In the genomic region with DNA sequence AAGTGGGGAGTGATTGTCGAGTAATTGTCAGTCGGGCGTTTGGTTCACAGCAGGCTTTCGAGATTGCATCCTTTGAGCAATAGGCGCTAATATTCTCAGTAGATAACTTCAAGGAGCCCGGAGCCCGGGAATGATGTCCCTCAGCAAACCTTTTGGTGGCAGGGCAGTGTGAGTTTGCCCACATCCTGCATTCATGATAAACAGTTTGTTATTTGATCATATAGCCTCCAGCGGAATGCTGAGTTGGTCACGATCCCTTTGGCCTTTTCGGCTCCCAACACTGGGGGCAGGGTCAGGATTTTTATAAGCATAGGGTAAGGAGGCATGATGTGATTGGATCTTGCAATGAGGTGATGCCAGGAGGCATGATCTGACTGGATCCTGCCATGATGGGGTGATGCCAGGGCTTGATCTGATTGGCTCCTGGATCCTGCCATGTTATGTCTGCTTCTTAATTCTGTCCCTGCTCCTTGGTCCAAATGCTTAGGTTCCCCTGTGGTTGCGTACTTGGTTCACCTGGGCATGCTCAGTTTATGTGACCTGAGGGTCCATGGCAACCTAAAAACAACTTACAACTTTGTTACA, we compare ENCODE assay signal across 18 cellular contexts. TPM values are rescaled to one million over a fixed set of nuclear protein-coding genes. Genes with fewer than 3 reads are reported as not detected.
DNase-seq lines count a peak whose midpoint lies in the region; TF ChIP-seq lines count a peak whose summit lies in the region.
"Had no signal": no experiment of that assay in that cellular context is flagged by ENCODE, and none has a peak within 500 bp of the region (broad histone marks: within the 10 kb centered on the region; RNA-seq: fewer than 3 reads in every experiment).

No MANE protein-coding gene starts in this region.

- no peaks in the 10 kb centered on the region for H3K79me2 ChIP-seq in mammary epithelial cell (ENCODE audit: insufficient read depth, low read length)

- BruUV-seq in mammary epithelial cell (replicated peaks; lab: Mats Ljungman, UMichigan), result no TSS peak

- in situ Hi-C loops in mammary epithelial cell (cut with MboI; ENCODE audit: low sequenced_read_pairs in 2 of 2), result loop anchor here in 1 of 2 donors (25.0 kb wide), 1 partner anchor 187 kb away; no protein-coding TSS in a partner anchor

- H4K20me1 ChIP-seq in mammary epithelial cell (ENCODE audit: insufficient read depth, low read length), result no peaks in the 10 kb centered on the region

- H3K36me3 ChIP-seq in SJCRH30, result no peaks in the 10 kb centered on the region
- H3K36me3 ChIP-seq in mammary epithelial cell (ENCODE audit: insufficient read depth, low read length), result no peaks in the 10 kb centered on the region

- H3K27ac ChIP-seq in SJCRH30 (no peak overlapping the region), mammary epithelial cell (ENCODE audit: insufficient read depth, low read depth, low read length) (no peak overlapping the region)
- H3K27ac ChIP-seq: C4-2B, HL-60 had no signal

- peaks cover 5% of the 10 kb centered on the region for H3K27me3 Mint-ChIP-seq in glutamatergic neuron (ENCODE audit: unreplicated experiment)

- H3K4me2 ChIP-seq in mammary epithelial cell (ENCODE audit: insufficient read depth, low read depth, low read length), result no peak overlapping the region

- intact Hi-C loops in mammary epithelial cell (cut with micrococcal nuclease), result no loop called here

- CTCF ChIA-PET in mammary epithelial cell (lab: Charles Lee; ENCODE audit: low non-redundant PET), result no interaction called here

- H3K4me1 ChIP-seq in SJCRH30, result no peaks in the 10 kb centered on the region
- no peaks in the 10 kb centered on the region for H3K4me1 ChIP-seq in mammary epithelial cell (ENCODE audit: insufficient read depth, low read length)

- peaks cover 1% of the 10 kb centered on the region for H3K9me3 Mint-ChIP-seq in glutamatergic neuron (ENCODE audit: unreplicated experiment)

- WGBS in mammary epithelial cell (ENCODE audit: low coverage, missing lambda C conversion rate), result 91% methylated on average over 11 of the region's 11 CpGs

- no peak overlapping the region for H2AFZ ChIP-seq in mammary epithelial cell (ENCODE audit: low read depth, low read length)

- no peaks in the 10 kb centered on the region for H3K9me3 ChIP-seq in SJCRH30 (replicated peaks)
- no peaks in the 10 kb centered on the region for H3K9me3 ChIP-seq in mammary epithelial cell (replicated peaks; ENCODE audit: insufficient read depth, low read length)

- no peak overlapping the region for H3K9ac ChIP-seq in mammary epithelial cell (ENCODE audit: insufficient read depth, low read length)

- DNase-seq in Daoy (ENCODE audit: low read depth) (peak; percentile 18), HT1080 (ENCODE audit: low read depth) (peak; percentile 50), SJCRH30 (peak; percentile 24 to 35), glutamatergic neuron (no peak), mammary epithelial cell (no peak), occipital lobe (lab: John Stamatoyannopoulos, UW) (no peak), superior temporal gyrus (ENCODE audit: extremely low spot score) (no peak), Ammon's horn (ENCODE audit: low spot score) (no peak)
- DNase-seq: DMS153, KBM-7, NCI-H146, NCI-H2081 treated with DMSO at 0.1 percent for 48 hours, NCI-H510A treated with DMSO at 0.1 percent for 48 hours, SHP77 treated with DMSO at 0.1 percent for 48 hours had no signal

- dilution Hi-C loops in mammary epithelial cell (cut with HindIII; ENCODE audit: low sequenced_read_pairs), result loop anchor here (5.0 kb wide), 1 partner anchor 87 kb away; no protein-coding TSS in a partner anchor

- no peak overlapping the region for H3K27ac Mint-ChIP-seq in glutamatergic neuron (ENCODE audit: unreplicated experiment)

- peak overlapping the region; percentile 20 for H3K4me3 Mint-ChIP-seq in glutamatergic neuron (ENCODE audit: unreplicated experiment)

- H3K27me3 ChIP-seq in SJCRH30 (no peaks in the 10 kb centered on the region), mammary epithelial cell (ENCODE audit: insufficient read depth, low read length) (no peaks in the 10 kb centered on the region)

- H3K4me1 Mint-ChIP-seq in glutamatergic neuron (ENCODE audit: low read depth, unreplicated experiment), result no peaks in the 10 kb centered on the region

- no peaks in the 10 kb centered on the region for H3K36me3 Mint-ChIP-seq in glutamatergic neuron (ENCODE audit: unreplicated experiment)

- no peak for TF ChIP-seq CTCF in glutamatergic neuron (IDR thresholded peaks at IDR 0.05; ENCODE audit: partially characterized antibody, unreplicated experiment)
- no peak for TF ChIP-seq CTCF in mammary epithelial cell (conservative IDR thresholded peaks at IDR 0.05 in 1 of 2, IDR thresholded peaks at IDR 0.05 in 1 of 2; ENCODE audit: extremely low read depth in 1 of 2, insufficient read depth in 1 of 2, low read depth in 1 of 2, low read length in 2 of 2)

- H3K4me3 ChIP-seq in SJCRH30 (no peak overlapping the region), mammary epithelial cell (replicated peaks in 1 of 3; ENCODE audit: insufficient read depth in 1 of 3, low read depth in 2 of 3, low read length in 3 of 3) (no peak overlapping the region)
- H3K4me3 ChIP-seq: GM12878 had no signal

RNA-seq across cellular contexts. Expression of a gene that starts 38.2 kb away (rescaled TPM):
- not detected in 2 replicates for total RNA-seq in Daoy (2014; rRNA removed; shearing (Covaris generic))
- not detected in 2 replicates for total RNA-seq in HT1080 (2014; rRNA removed; shearing (Covaris generic))
- polyA plus RNA-seq in HT1080 (2015; cell fraction: cytosol; rRNA removed), result not detected in 2 replicates
- polyA plus RNA-seq in HT1080 (2015; cell fraction: nucleus; rRNA removed), result not detected in 2 replicates
- not detected in 2 replicates for total RNA-seq in SJCRH30 (2014; rRNA removed; shearing (Covaris generic))
- total RNA-seq in glutamatergic neuron (ENCODE audit: unreplicated experiment) (not detected), mammary epithelial cell (not detected), occipital lobe (not detected)
- polyA plus RNA-seq in mammary epithelial cell, result not detected
- polyA minus RNA-seq in mammary epithelial cell, result not detected
- total RNA-seq: A673, GM12878 had no signal
- polyA plus RNA-seq: GM12878 had no signal

RNA-seq across cellular contexts. Expression of a gene that starts 45.7 kb away (rescaled TPM):
- total RNA-seq in Daoy (2014; rRNA removed; shearing (Covaris generic)), result not detected in 2 replicates
- total RNA-seq in HT1080 (2014; rRNA removed; shearing (Covaris generic)), result not detected in 2 replicates
- not detected in 2 replicates for polyA plus RNA-seq in HT1080 (2015; cell fraction: cytosol; rRNA removed)
- polyA plus RNA-seq in HT1080 (2015; cell fraction: nucleus; rRNA removed), result not detected in 2 replicates
- not detected in 2 replicates for total RNA-seq in SJCRH30 (2014; rRNA removed; shearing (Covaris generic))
- total RNA-seq in glutamatergic neuron (ENCODE audit: unreplicated experiment), result not detected
- total RNA-seq in mammary epithelial cell, result not detected
- polyA plus RNA-seq in mammary epithelial cell, result not detected
- polyA minus RNA-seq in mammary epithelial cell, result not detected
- total RNA-seq in occipital lobe, result not detected
- total RNA-seq: A673, GM12878 had no signal
- polyA plus RNA-seq: GM12878 had no signal

Comparison
In these comparisons a context has a peak if more than half of its experiments do, and no peak if none do; other contexts are left out.
1. DNase-seq: peak in Daoy (single experiment), HT1080 (single experiment) and SJCRH30 (2 of 2); none in glutamatergic neuron (single experiment), mammary epithelial cell (single experiment), occipital lobe (single experiment), superior temporal gyrus (single experiment) and Ammon's horn (single experiment).